22 cellular contexts compared by ENCODE assay signal in the genomic region with DNA sequence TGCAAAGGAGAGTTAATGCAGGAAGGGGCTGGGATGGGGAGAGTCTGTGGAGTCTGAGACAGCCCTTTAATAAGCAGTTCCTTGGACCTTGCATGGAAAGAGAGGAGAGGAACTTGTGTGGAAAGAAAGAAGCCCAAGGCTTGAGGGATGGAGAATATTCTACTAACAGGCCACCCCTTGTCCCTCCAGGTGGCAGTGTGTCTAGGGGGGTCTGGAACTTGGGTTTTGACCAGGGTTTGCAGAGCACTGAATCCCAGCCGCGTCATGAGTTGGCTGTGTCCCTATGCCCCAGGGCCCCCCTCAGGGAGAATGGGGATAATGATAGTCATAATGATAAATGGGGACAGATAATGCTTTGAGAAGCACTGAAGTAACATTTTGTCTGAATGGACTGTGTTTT. TPM values are rescaled to one million over a fixed set of nuclear protein-coding genes. Genes with fewer than 3 reads are reported as not detected.
"Had no signal": no experiment of that assay in that cellular context is flagged by ENCODE, and none has a peak within 500 bp of the region (broad histone marks: within the 10 kb centered on the region; RNA-seq: fewer than 3 reads in every experiment).

No MANE protein-coding gene starts in this region.

- H3K9me3 ChIP-seq: left lung, prostate gland, spleen, suprapubic skin had no signal

- H3K4me1 Mint-ChIP-seq: activated naive CD8-positive, alpha-beta T cell treated with anti-CD3 and anti-CD28 coated beads, Interleukin-2, amount 50 U/mL, for 24 hours; activated T-helper 17 cell treated with anti-CD3 and anti-CD28 coated beads, Interleukin-2, amount 50 U/mL, for 72 hours; naive B cell had no signal

- H3K27me3 Mint-ChIP-seq: activated naive CD8-positive, alpha-beta T cell treated with anti-CD3 and anti-CD28 coated beads, Interleukin-2, amount 50 U/mL, for 24 hours; type B pancreatic cell had no signal

- H3K4me3 ChIP-seq: left lung, prostate gland, spleen, suprapubic skin had no signal

- ATAC-seq: activated naive CD8-positive, alpha-beta T cell treated with anti-CD3 and anti-CD28 coated beads, Interleukin-2, amount 50 U/mL, for 24 hours; activated T-helper 17 cell treated with anti-CD3 and anti-CD28 coated beads, Interleukin-2, amount 50 U/mL, for 72 hours; esophagus mucosa; left lung; right cardiac atrium had no signal

- H3K27me3 ChIP-seq: left lung, suprapubic skin had no signal

- DNase-seq: activated CD4-positive, CD25-positive, alpha-beta regulatory T cell treated with anti-CD3 and anti-CD28 coated beads, Interleukin-2, amount 50 U/mL, for 72 hours; activated naive CD4-positive, alpha-beta T cell treated with anti-CD3 and anti-CD28 coated beads for 36 hours; activated naive CD8-positive, alpha-beta T cell treated with anti-CD3 and anti-CD28 coated beads, Interleukin-2, amount 50 U/mL, for 24 hours; activated T-cell treated with anti-CD3 and anti-CD28 coated beads for 4 hours; aorta; foreskin fibroblast; glutamatergic neuron; hypothalamus; kidney; left lung; mammary epithelial cell; naive B cell; right cardiac atrium; spleen had no signal

- H3K9me3 Mint-ChIP-seq: activated naive CD4-positive, alpha-beta T cell treated with anti-CD3 and anti-CD28 coated beads for 36 hours; activated naive CD8-positive, alpha-beta T cell treated with anti-CD3 and anti-CD28 coated beads, Interleukin-2, amount 50 U/mL, for 24 hours; activated T-helper 17 cell treated with anti-CD3 and anti-CD28 coated beads, Interleukin-2, amount 50 U/mL, for 72 hours; naive B cell; stimulated activated naive CD8-positive, alpha-beta T cell treated with anti-CD3 and anti-CD28 coated beads, Interleukin-15, Interleukin-2, amounts not matched to agents 100 ng/mL and 50 ng/mL, for 24 hours; type B pancreatic cell had no signal

- H3K4me3 Mint-ChIP-seq: activated naive CD4-positive, alpha-beta T cell treated with anti-CD3 and anti-CD28 coated beads for 36 hours; activated naive CD8-positive, alpha-beta T cell treated with anti-CD3 and anti-CD28 coated beads, Interleukin-2, amount 50 U/mL, for 24 hours; activated T-helper 17 cell treated with anti-CD3 and anti-CD28 coated beads, Interleukin-2, amount 50 U/mL, for 72 hours; naive B cell; stimulated activated naive CD8-positive, alpha-beta T cell treated with anti-CD3 and anti-CD28 coated beads, Interleukin-15, Interleukin-2, amounts not matched to agents 100 ng/mL and 50 ng/mL, for 24 hours; type B pancreatic cell had no signal

- H3K36me3 Mint-ChIP-seq: naive B cell had no signal

- H3K36me3 ChIP-seq: left lung, prostate gland, spleen, suprapubic skin had no signal

- H3K27ac ChIP-seq: left lung, prostate gland, spleen, suprapubic skin had no signal

- H3K27ac Mint-ChIP-seq: activated naive CD4-positive, alpha-beta T cell treated with anti-CD3 and anti-CD28 coated beads for 36 hours; activated naive CD8-positive, alpha-beta T cell treated with anti-CD3 and anti-CD28 coated beads, Interleukin-2, amount 50 U/mL, for 24 hours; activated T-helper 17 cell treated with anti-CD3 and anti-CD28 coated beads, Interleukin-2, amount 50 U/mL, for 72 hours; stimulated activated naive CD8-positive, alpha-beta T cell treated with anti-CD3 and anti-CD28 coated beads, Interleukin-15, Interleukin-2, amounts not matched to agents 100 ng/mL and 50 ng/mL, for 24 hours; type B pancreatic cell had no signal

- H3K4me1 ChIP-seq: left lung, prostate gland, suprapubic skin had no signal

- FAIRE-seq: endometrium, kidney had no signal

RNA-seq across cellular contexts. Expression of a gene that starts 15.0 kb away (rescaled TPM):
- total RNA-seq: activated T-helper 17 cell treated with anti-CD3 and anti-CD28 coated beads, Interleukin-2, amount 50 U/mL, for 72 hours; mononuclear cell had no signal
